24 cellular contexts compared by ENCODE assay signal in the genomic region with DNA sequence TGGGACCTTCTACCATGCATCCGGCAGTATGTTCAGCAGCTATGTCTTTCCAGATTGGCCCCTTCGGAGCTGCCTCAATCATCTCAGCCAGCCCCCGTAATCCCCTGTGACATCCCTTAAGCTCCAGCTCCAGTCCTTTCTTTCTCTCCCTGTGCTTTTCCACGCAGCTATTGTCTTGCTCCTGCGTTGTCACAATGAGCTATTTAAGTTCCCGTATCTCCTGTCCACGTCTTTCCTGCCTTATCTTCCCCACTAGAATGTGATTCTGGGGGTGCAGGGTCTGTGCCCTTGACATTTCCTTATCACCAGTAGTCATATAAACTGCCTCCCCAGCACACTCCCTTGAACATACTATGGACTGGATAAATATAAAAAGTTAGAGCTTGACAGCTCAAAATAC.
"Had no signal": no experiment of that assay in that cellular context is flagged by ENCODE, and none has a peak within 500 bp of the region (broad histone marks: within the 10 kb centered on the region; RNA-seq: fewer than 3 reads in every experiment).

No MANE protein-coding gene starts in this region.

- H3K4me3 ChIP-seq: coronary artery, gastroesophageal sphincter, pancreas, stomach, suprapubic skin, tibial nerve had no signal

- H3K9me3 ChIP-seq: gastroesophageal sphincter, neutrophil, pancreas, stomach, suprapubic skin, tibial nerve had no signal

- H3K4me1 ChIP-seq: gastroesophageal sphincter, pancreas, stomach, tibial nerve had no signal

- ATAC-seq: gastroesophageal sphincter; natural killer cell; pancreas; sciatic nerve; stimulated activated effector memory CD8-positive, alpha-beta T cell treated with anti-CD3 and anti-CD28 coated beads, Interleukin-12 subunit alpha, Interleukin-12 subunit beta, amount 100 ng/mL, for 72 hours had no signal

- DNase-seq: activated B cell treated with CpG ODN at 0.5 μM for 24 hours; activated CD4-positive, alpha-beta memory T cell treated with anti-CD3 and anti-CD28 coated beads for 36 hours; activated CD4-positive, alpha-beta T cell treated with anti-CD3 and anti-CD28 coated beads for 48 hours; activated naive CD4-positive, alpha-beta T cell treated with Interleukin-2 at 50 U/mL for 16 hours; activated naive CD8-positive, alpha-beta T cell treated with anti-CD3 and anti-CD28 coated beads for 36 hours; activated T-cell treated with anti-CD3 and anti-CD28 coated beads, Interleukin-2, amount 50 U/mL, for 48 hours; amniotic stem cell; cerebellar nuclear complex; head of caudate nucleus; mammary epithelial cell; midbrain; natural killer cell; pancreas; small intestine; stimulated activated CD4-positive, alpha-beta T cell treated with anti-CD3 and anti-CD28 coated beads, Interleukin-2, amount 100 ng/mL, for 24 hours; stomach had no signal

- H3K36me3 ChIP-seq: gastroesophageal sphincter, neutrophil, pancreas, stomach, suprapubic skin, tibial nerve had no signal

- H3K27me3 ChIP-seq: neutrophil, pancreas, tibial nerve had no signal

- H3K27ac ChIP-seq: coronary artery, epithelial cell of prostate, gastroesophageal sphincter, neutrophil, pancreas, stomach, suprapubic skin, tibial nerve had no signal
